In genomic region chr1:227541129-227541528, GRCh38 we compare ENCODE assay signal across 14 cellular contexts. TPM values are rescaled to one million over a fixed set of nuclear protein-coding genes. Genes with fewer than 3 reads are reported as not detected.
DNase-seq lines count a peak whose midpoint lies in the region; ATAC-seq and TF ChIP-seq lines count a peak whose summit lies in the region.
"Had no signal": no experiment of that assay in that cellular context is flagged by ENCODE, and none has a peak within 500 bp of the region (broad histone marks: within the 10 kb centered on the region; RNA-seq: fewer than 3 reads in every experiment).

No MANE protein-coding gene starts in this region.

- H3K36me3 ChIP-seq in H7 (replicated peaks; ENCODE audit: control insufficient read depth, insufficient read depth, low read length) (no peaks in the 10 kb centered on the region), hepatocyte (replicated peaks; ENCODE audit: insufficient read depth, low read depth) (no peaks in the 10 kb centered on the region)
- H3K36me3 ChIP-seq: heart right ventricle, thyroid gland had no signal

- H3K27ac ChIP-seq in hepatocyte, result no peak overlapping the region

- H3K4me2 ChIP-seq in hepatocyte, result no peak overlapping the region

- peaks cover 8% of the 10 kb centered on the region for H3K4me1 ChIP-seq in hepatocyte (ENCODE audit: insufficient read depth)

- H3K4me3 Mint-ChIP-seq in activated T-cell treated with anti-CD3 and anti-CD28 coated beads, Interleukin-2, amount 50 U/mL, for 4 hours, result peak overlapping the region; percentile 63
- H3K4me3 Mint-ChIP-seq in activated B cell treated with CpG ODN at 0.5 μM for 24 hours (peak overlapping the region; percentile 35), memory B cell (peak overlapping the region; percentile 46)
- H3K4me3 Mint-ChIP-seq in stimulated activated naive CD8-positive, alpha-beta T cell treated with anti-CD3 and anti-CD28 coated beads, Interleukin-15, amount 100 ng/mL, for 72 hours, result peak overlapping the region; percentile 49 to 62

- CTCF ChIA-PET in activated B cell treated with CpG ODN at 0.5 μM for 24 hours (lab: Charles Lee), result interaction anchor here (1.5 kb wide), 1 partner anchor 59 kb away, joined by 4 read pairs; no protein-coding TSS in a partner anchor

- intact Hi-C loops in activated B cell treated with CpG ODN at 0.5 μM for 24 hours (cut with micrococcal nuclease), result loop anchor here (5.0 to 10.0 kb wide), 3 partner anchors 564 to 914 kb away; partner anchors contain the start of genes C1orf35 and MRPL55

- no peaks in the 10 kb centered on the region for H3K9me2 ChIP-seq in hepatocyte (replicated peaks; ENCODE audit: insufficient read depth)

- H3K4me3 ChIP-seq in H7 (ENCODE audit: insufficient read depth, low read depth, low read length), result no peak overlapping the region
- no peak overlapping the region for H3K4me3 ChIP-seq in hepatocyte

- WGBS in hepatocyte (ENCODE audit: low lambda C conversion rate, missing lambda C conversion rate), result 99% methylated on average over 5 of the region's 5 CpGs

- no peaks in the 10 kb centered on the region for H3K9me3 ChIP-seq in hepatocyte (ENCODE audit: low read depth)
- H3K9me3 ChIP-seq: thyroid gland had no signal

- H3K4me1 Mint-ChIP-seq in activated T-cell treated with anti-CD3 and anti-CD28 coated beads, Interleukin-2, amount 50 U/mL, for 4 hours (ENCODE audit: low read depth), result peaks cover 5% of the 10 kb centered on the region
- H3K4me1 Mint-ChIP-seq in activated B cell treated with CpG ODN at 0.5 μM for 24 hours, result peaks cover 5% of the 10 kb centered on the region
- peaks cover 7% of the 10 kb centered on the region for H3K4me1 Mint-ChIP-seq in memory B cell
- peaks cover 15% of the 10 kb centered on the region for H3K4me1 Mint-ChIP-seq in stimulated activated naive CD8-positive, alpha-beta T cell treated with anti-CD3 and anti-CD28 coated beads, Interleukin-15, amount 100 ng/mL, for 72 hours

- DNase-seq in activated T-cell treated with anti-CD3 and anti-CD28 coated beads, Interleukin-2, amount 50 U/mL, for 4 hours, result no peak
- DNase-seq in activated T-cell treated with anti-CD3 and anti-CD28 coated beads for 4 hours, result no peak
- DNase-seq in activated B cell treated with CpG ODN at 0.5 μM for 24 hours, result no peak
- no peak for DNase-seq in memory B cell (ENCODE audit: low spot score in 2 of 2)
- DNase-seq in stimulated activated naive CD8-positive, alpha-beta T cell treated with anti-CD3 and anti-CD28 coated beads, Interleukin-15, amount 100 ng/mL, for 72 hours, result no peak
- no peak for DNase-seq in NCI-H1694 (lab: John Stamatoyannopoulos, UW)
- DNase-seq in H7, result no peak
- no peak for DNase-seq in hepatocyte (ENCODE audit: low spot score)
- DNase-seq: activated naive CD4-positive, alpha-beta T cell treated with anti-CD3 and anti-CD28 coated beads, Interleukin-2, amount 50 U/mL, for 16 hours; heart right ventricle; left cardiac atrium; small intestine; SW 1271; thyroid gland had no signal

- H3K27ac Mint-ChIP-seq in activated B cell treated with CpG ODN at 0.5 μM for 24 hours (no peak overlapping the region), memory B cell (no peak overlapping the region)
- H3K27ac Mint-ChIP-seq in stimulated activated naive CD8-positive, alpha-beta T cell treated with anti-CD3 and anti-CD28 coated beads, Interleukin-15, amount 100 ng/mL, for 72 hours, result no peak overlapping the region

- POLR2A ChIA-PET in activated B cell treated with CpG ODN at 0.5 μM for 24 hours (lab: Charles Lee), result interaction anchor here (0.5 to 0.6 kb wide), 2 partner anchors 11 to 135 kb away, joined by 3 to 4 read pairs; no protein-coding TSS in a partner anchor

- peaks cover 1% of the 10 kb centered on the region for H3K27me3 Mint-ChIP-seq in activated T-cell treated with anti-CD3 and anti-CD28 coated beads, Interleukin-2, amount 50 U/mL, for 4 hours (ENCODE audit: low read depth)
- H3K27me3 Mint-ChIP-seq in activated B cell treated with CpG ODN at 0.5 μM for 24 hours (no peaks in the 10 kb centered on the region), memory B cell (no peaks in the 10 kb centered on the region)
- H3K27me3 Mint-ChIP-seq in stimulated activated naive CD8-positive, alpha-beta T cell treated with anti-CD3 and anti-CD28 coated beads, Interleukin-15, amount 100 ng/mL, for 72 hours, result no peaks in the 10 kb centered on the region

- H3K9me3 Mint-ChIP-seq in activated T-cell treated with anti-CD3 and anti-CD28 coated beads, Interleukin-2, amount 50 U/mL, for 4 hours, result no peaks in the 10 kb centered on the region
- H3K9me3 Mint-ChIP-seq in activated B cell treated with CpG ODN at 0.5 μM for 24 hours (no peaks in the 10 kb centered on the region), memory B cell (peaks cover 2% of the 10 kb centered on the region)
- no peaks in the 10 kb centered on the region for H3K9me3 Mint-ChIP-seq in stimulated activated naive CD8-positive, alpha-beta T cell treated with anti-CD3 and anti-CD28 coated beads, Interleukin-15, amount 100 ng/mL, for 72 hours

- H3K36me3 Mint-ChIP-seq in activated T-cell treated with anti-CD3 and anti-CD28 coated beads, Interleukin-2, amount 50 U/mL, for 4 hours (ENCODE audit: insufficient read depth), result no peaks in the 10 kb centered on the region
- H3K36me3 Mint-ChIP-seq in activated B cell treated with CpG ODN at 0.5 μM for 24 hours (ENCODE audit: low read depth) (no peaks in the 10 kb centered on the region), memory B cell (no peaks in the 10 kb centered on the region)

- H4K20me1 ChIP-seq in hepatocyte (ENCODE audit: insufficient read depth, poor library complexity, severe bottlenecking), result no peaks in the 10 kb centered on the region

- H3K27me3 ChIP-seq in H7 (ENCODE audit: control insufficient read depth, insufficient read depth, low read length) (peaks cover 14% of the 10 kb centered on the region), hepatocyte (no peaks in the 10 kb centered on the region)
- H3K27me3 ChIP-seq: thyroid gland had no signal

- H3K79me2 ChIP-seq in hepatocyte, result no peaks in the 10 kb centered on the region

- no peak for TF ChIP-seq CTCF in activated B cell treated with CpG ODN at 0.5 μM for 24 hours (IDR thresholded peaks at IDR 0.05)
- TF ChIP-seq CTCF in hepatocyte (IDR thresholded peaks at IDR 0.05; ENCODE audit: poor library complexity), result no peak

- ATAC-seq in activated T-cell treated with anti-CD3 and anti-CD28 coated beads, Interleukin-2, amount 50 U/mL, for 4 hours, result no peak
- ATAC-seq in activated B cell treated with CpG ODN at 0.5 μM for 24 hours (ENCODE audit: low read depth) (no peak), memory B cell (ENCODE audit: low read depth) (no peak)
- ATAC-seq in stimulated activated naive CD8-positive, alpha-beta T cell treated with anti-CD3 and anti-CD28 coated beads, Interleukin-15, amount 100 ng/mL, for 72 hours, result no peak

- H2AFZ ChIP-seq in hepatocyte, result no peak overlapping the region

RNA-seq across cellular contexts. Expression of gene ZNF678, which starts 22.2 kb away (rescaled TPM):
- total RNA-seq in activated T-cell treated with anti-CD3 and anti-CD28 coated beads, Interleukin-2, amount 50 U/mL, for 4 hours, result 1 to 10 TPM; 8.0 to 9.6 (median 9.1) TPM
- total RNA-seq in activated B cell treated with CpG ODN at 0.5 μM for 24 hours (15.4 and 20.3 TPM in 2 replicates), hepatocyte (11.5 and 14.2 TPM in 2 replicates)
- total RNA-seq in H7 (2014; rRNA removed; shearing (Covaris generic)), result 21.9 and 37.8 TPM in 2 replicates
- polyA plus RNA-seq in hepatocyte, result 1.7 and 2.3 TPM in 2 replicates
